1 cellular context compared by ENCODE assay signal in the genomic region with DNA sequence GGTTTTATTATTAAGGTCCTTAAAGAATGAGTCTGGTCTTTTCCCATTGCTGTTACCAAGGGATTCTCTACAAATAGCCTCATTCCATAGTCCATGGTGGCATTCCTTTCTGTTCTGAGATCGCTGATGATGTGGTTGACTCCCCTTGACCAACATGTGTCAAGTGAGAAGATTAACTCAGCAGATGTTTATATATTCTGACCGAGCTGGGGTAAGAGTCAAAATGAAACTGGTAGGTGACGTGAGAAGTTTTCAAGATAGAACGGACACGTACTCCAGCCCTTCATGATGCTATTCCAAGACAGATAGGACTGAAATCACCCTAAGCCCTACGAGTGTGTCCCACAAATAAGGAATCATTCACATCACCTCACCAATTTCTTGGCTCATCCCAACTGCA.
TF ChIP-seq lines count a peak whose summit lies in the region.

No MANE protein-coding gene starts in this region.

TF ChIP-seq in GM12878, 131 proteins besides CTCF, POLR2A, EP300 and RAD21 (continued from another document and continues in another):
- TF ChIP-seq TAF1 (IDR thresholded peaks at IDR 0.05; ENCODE audit: borderline replicate concordance, low read depth, low read length) (no peak), STAT1 (conservative IDR thresholded peaks at IDR 0.05) (no peak), MYB (IDR thresholded peaks at IDR 0.05; ENCODE audit: borderline replicate concordance, low read depth, low read length) (no peak), CEBPB (IDR thresholded peaks at IDR 0.05; ENCODE audit: borderline replicate concordance in 1 of 2, low read depth in 2 of 2, low read length in 2 of 2) (no peak), HDAC6 (IDR thresholded peaks at IDR 0.05; ENCODE audit: unreplicated experiment) (no peak), DPF2 (IDR thresholded peaks at IDR 0.05) (peak; percentile 64), CBX3 (IDR thresholded peaks at IDR 0.05; ENCODE audit: borderline replicate concordance, low read depth) (no peak), NFXL1 (IDR thresholded peaks at IDR 0.05; ENCODE audit: borderline replicate concordance) (no peak), JUNB (IDR thresholded peaks at IDR 0.05) (peak; percentile 96), EED (IDR thresholded peaks at IDR 0.05; ENCODE audit: low read depth) (peak; percentile 94), BACH1 (IDR thresholded peaks at IDR 0.05; ENCODE audit: borderline replicate concordance) (no peak), ZNF384 (IDR thresholded peaks at IDR 0.05; ENCODE audit: borderline replicate concordance, low read depth, low read length) (no peak), POU2F2 (IDR thresholded peaks at IDR 0.05; ENCODE audit: borderline replicate concordance, low read depth, low read length) (no peak), MTA2 (IDR thresholded peaks at IDR 0.05; ENCODE audit: low read depth) (peak; percentile 67; the same call in 1 of the 2 replicates), CBX5 (IDR thresholded peaks at IDR 0.05; ENCODE audit: low read depth) (no peak), TCF12 (IDR thresholded peaks at IDR 0.05; ENCODE audit: low read depth, low read length) (0 out of 2 replicates have a peak, but pooled peaks have one; percentile 38), JUND (IDR thresholded peaks at IDR 0.05; ENCODE audit: low read depth, low read length) (0 out of 2 replicates have a peak, but pooled peaks have one; percentile 55), LARP7 (IDR thresholded peaks at IDR 0.05) (no peak), EGR1 (IDR thresholded peaks at IDR 0.05; ENCODE audit: borderline replicate concordance in 1 of 2, low read depth in 2 of 2, low read length in 2 of 2) (no peak), HCFC1 (IDR thresholded peaks at IDR 0.05; ENCODE audit: low read length) (no peak), EZH2 (IDR thresholded peaks at IDR 0.05; ENCODE audit: borderline replicate concordance, control insufficient read depth, low read depth, low read length) (no peak), NFIC (IDR thresholded peaks at IDR 0.05; ENCODE audit: low read depth, low read length) (peak; percentile 89; the same call in 1 of the 2 replicates), IRF4 (IDR thresholded peaks at IDR 0.05; ENCODE audit: low read depth, low read length) (peak; percentile 92; the same call in 1 of the 2 replicates), SIN3A (IDR thresholded peaks at IDR 0.05; ENCODE audit: low read depth, low read length) (no peak), ZSCAN29 (IDR thresholded peaks at IDR 0.05) (no peak), NBN (IDR thresholded peaks at IDR 0.05) (no peak), ZNF207 (IDR thresholded peaks at IDR 0.05; ENCODE audit: borderline replicate concordance) (no peak), KDM1A (IDR thresholded peaks at IDR 0.05; ENCODE audit: borderline replicate concordance) (no peak), ASH2L (IDR thresholded peaks at IDR 0.05; ENCODE audit: borderline replicate concordance, low read depth) (no peak), SUPT20H (IDR thresholded peaks at IDR 0.05; ENCODE audit: borderline replicate concordance, control insufficient read depth, low read depth, low read length) (no peak), BRCA1 (IDR thresholded peaks at IDR 0.05; ENCODE audit: low read depth, low read length) (no peak), YY1 (IDR thresholded peaks at IDR 0.05; ENCODE audit: low read depth, low read length) (no peak), NR2C2 (IDR thresholded peaks at IDR 0.05; ENCODE audit: borderline replicate concordance, control insufficient read depth, insufficient read length, low read depth) (no peak), HDAC2 (IDR thresholded peaks at IDR 0.05) (no peak), KAT2A (conservative IDR thresholded peaks at IDR 0.05; ENCODE audit: control insufficient read depth, low read depth, low read length) (no peak), NR2C1 (IDR thresholded peaks at IDR 0.05) (no peak), ZNF622 (IDR thresholded peaks at IDR 0.05) (no peak), WRNIP1 (IDR thresholded peaks at IDR 0.05; ENCODE audit: borderline replicate concordance, low read depth, low read length) (no peak), RUNX3 (IDR thresholded peaks at IDR 0.05; ENCODE audit: low read length) (peak; percentile 85), GATAD2B (conservative IDR thresholded peaks at IDR 0.05; ENCODE audit: low read depth) (no peak)
- TF ChIP-seq, protein P1, sequence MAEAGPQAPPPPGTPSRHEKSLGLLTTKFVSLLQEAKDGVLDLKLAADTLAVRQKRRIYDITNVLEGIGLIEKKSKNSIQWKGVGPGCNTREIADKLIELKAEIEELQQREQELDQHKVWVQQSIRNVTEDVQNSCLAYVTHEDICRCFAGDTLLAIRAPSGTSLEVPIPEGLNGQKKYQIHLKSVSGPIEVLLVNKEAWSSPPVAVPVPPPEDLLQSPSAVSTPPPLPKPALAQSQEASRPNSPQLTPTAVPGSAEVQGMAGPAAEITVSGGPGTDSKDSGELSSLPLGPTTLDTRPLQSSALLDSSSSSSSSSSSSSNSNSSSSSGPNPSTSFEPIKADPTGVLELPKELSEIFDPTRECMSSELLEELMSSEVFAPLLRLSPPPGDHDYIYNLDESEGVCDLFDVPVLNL (IDR thresholded peaks at IDR 0.05; ENCODE audit: low read depth, low read length): no peak
- TF ChIP-seq, protein P2, sequence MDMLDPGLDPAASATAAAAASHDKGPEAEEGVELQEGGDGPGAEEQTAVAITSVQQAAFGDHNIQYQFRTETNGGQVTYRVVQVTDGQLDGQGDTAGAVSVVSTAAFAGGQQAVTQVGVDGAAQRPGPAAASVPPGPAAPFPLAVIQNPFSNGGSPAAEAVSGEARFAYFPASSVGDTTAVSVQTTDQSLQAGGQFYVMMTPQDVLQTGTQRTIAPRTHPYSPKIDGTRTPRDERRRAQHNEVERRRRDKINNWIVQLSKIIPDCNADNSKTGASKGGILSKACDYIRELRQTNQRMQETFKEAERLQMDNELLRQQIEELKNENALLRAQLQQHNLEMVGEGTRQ (IDR thresholded peaks at IDR 0.05; ENCODE audit: borderline replicate concordance, low read depth, low read length): no peak
- TF ChIP-seq, protein P3, sequence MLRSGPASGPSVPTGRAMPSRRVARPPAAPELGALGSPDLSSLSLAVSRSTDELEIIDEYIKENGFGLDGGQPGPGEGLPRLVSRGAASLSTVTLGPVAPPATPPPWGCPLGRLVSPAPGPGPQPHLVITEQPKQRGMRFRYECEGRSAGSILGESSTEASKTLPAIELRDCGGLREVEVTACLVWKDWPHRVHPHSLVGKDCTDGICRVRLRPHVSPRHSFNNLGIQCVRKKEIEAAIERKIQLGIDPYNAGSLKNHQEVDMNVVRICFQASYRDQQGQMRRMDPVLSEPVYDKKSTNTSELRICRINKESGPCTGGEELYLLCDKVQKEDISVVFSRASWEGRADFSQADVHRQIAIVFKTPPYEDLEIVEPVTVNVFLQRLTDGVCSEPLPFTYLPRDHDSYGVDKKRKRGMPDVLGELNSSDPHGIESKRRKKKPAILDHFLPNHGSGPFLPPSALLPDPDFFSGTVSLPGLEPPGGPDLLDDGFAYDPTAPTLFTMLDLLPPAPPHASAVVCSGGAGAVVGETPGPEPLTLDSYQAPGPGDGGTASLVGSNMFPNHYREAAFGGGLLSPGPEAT (IDR thresholded peaks at IDR 0.05; ENCODE audit: low read depth): peak; percentile 66
- TF ChIP-seq, protein P4, sequence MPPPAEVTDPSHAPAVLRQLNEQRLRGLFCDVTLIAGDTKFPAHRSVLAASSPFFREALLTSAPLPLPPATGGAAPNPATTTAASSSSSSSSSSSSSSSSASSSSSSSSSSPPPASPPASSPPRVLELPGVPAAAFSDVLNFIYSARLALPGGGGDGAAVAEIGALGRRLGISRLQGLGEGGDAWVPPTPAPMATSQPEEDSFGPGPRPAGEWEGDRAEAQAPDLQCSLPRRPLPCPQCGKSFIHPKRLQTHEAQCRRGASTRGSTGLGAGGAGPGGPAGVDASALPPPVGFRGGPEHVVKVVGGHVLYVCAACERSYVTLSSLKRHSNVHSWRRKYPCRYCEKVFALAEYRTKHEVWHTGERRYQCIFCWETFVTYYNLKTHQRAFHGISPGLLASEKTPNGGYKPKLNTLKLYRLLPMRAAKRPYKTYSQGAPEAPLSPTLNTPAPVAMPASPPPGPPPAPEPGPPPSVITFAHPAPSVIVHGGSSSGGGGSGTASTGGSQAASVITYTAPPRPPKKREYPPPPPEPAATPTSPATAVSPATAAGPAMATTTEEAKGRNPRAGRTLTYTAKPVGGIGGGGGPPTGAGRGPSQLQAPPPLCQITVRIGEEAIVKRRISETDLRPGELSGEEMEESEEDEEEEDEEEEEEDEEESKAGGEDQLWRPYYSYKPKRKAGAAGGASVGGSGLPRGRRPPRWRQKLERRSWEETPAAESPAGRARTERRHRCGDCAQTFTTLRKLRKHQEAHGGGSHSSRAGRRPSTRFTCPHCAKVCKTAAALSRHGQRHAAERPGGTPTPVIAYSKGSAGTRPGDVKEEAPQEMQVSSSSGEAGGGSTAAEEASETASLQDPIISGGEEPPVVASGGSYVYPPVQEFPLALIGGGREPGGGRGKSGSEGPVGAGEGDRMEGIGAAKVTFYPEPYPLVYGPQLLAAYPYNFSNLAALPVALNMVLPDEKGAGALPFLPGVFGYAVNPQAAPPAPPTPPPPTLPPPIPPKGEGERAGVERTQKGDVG (CRISPR knock-in tag; IDR thresholded peaks at IDR 0.05): no peak
- TF ChIP-seq, protein P5, sequence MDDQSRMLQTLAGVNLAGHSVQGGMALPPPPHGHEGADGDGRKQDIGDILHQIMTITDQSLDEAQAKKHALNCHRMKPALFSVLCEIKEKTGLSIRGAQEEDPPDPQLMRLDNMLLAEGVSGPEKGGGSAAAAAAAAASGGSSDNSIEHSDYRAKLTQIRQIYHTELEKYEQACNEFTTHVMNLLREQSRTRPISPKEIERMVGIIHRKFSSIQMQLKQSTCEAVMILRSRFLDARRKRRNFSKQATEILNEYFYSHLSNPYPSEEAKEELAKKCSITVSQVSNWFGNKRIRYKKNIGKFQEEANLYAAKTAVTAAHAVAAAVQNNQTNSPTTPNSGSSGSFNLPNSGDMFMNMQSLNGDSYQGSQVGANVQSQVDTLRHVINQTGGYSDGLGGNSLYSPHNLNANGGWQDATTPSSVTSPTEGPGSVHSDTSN (IDR thresholded peaks at IDR 0.05; ENCODE audit: insufficient replicate concordance, low read depth, low read length): no peak
- TF ChIP-seq, protein P6, sequence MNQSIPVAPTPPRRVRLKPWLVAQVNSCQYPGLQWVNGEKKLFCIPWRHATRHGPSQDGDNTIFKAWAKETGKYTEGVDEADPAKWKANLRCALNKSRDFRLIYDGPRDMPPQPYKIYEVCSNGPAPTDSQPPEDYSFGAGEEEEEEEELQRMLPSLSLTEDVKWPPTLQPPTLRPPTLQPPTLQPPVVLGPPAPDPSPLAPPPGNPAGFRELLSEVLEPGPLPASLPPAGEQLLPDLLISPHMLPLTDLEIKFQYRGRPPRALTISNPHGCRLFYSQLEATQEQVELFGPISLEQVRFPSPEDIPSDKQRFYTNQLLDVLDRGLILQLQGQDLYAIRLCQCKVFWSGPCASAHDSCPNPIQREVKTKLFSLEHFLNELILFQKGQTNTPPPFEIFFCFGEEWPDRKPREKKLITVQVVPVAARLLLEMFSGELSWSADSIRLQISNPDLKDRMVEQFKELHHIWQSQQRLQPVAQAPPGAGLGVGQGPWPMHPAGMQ (IDR thresholded peaks at IDR 0.05; ENCODE audit: borderline replicate concordance): no peak
- TF ChIP-seq, protein P7, sequence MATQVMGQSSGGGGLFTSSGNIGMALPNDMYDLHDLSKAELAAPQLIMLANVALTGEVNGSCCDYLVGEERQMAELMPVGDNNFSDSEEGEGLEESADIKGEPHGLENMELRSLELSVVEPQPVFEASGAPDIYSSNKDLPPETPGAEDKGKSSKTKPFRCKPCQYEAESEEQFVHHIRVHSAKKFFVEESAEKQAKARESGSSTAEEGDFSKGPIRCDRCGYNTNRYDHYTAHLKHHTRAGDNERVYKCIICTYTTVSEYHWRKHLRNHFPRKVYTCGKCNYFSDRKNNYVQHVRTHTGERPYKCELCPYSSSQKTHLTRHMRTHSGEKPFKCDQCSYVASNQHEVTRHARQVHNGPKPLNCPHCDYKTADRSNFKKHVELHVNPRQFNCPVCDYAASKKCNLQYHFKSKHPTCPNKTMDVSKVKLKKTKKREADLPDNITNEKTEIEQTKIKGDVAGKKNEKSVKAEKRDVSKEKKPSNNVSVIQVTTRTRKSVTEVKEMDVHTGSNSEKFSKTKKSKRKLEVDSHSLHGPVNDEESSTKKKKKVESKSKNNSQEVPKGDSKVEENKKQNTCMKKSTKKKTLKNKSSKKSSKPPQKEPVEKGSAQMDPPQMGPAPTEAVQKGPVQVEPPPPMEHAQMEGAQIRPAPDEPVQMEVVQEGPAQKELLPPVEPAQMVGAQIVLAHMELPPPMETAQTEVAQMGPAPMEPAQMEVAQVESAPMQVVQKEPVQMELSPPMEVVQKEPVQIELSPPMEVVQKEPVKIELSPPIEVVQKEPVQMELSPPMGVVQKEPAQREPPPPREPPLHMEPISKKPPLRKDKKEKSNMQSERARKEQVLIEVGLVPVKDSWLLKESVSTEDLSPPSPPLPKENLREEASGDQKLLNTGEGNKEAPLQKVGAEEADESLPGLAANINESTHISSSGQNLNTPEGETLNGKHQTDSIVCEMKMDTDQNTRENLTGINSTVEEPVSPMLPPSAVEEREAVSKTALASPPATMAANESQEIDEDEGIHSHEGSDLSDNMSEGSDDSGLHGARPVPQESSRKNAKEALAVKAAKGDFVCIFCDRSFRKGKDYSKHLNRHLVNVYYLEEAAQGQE (IDR thresholded peaks at IDR 0.05; ENCODE audit: low read depth, low read length): no peak
- TF ChIP-seq, protein P8, sequence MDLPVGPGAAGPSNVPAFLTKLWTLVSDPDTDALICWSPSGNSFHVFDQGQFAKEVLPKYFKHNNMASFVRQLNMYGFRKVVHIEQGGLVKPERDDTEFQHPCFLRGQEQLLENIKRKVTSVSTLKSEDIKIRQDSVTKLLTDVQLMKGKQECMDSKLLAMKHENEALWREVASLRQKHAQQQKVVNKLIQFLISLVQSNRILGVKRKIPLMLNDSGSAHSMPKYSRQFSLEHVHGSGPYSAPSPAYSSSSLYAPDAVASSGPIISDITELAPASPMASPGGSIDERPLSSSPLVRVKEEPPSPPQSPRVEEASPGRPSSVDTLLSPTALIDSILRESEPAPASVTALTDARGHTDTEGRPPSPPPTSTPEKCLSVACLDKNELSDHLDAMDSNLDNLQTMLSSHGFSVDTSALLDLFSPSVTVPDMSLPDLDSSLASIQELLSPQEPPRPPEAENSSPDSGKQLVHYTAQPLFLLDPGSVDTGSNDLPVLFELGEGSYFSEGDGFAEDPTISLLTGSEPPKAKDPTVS (IDR thresholded peaks at IDR 0.05; ENCODE audit: low read depth, low read length): no peak
- TF ChIP-seq, protein P9, sequence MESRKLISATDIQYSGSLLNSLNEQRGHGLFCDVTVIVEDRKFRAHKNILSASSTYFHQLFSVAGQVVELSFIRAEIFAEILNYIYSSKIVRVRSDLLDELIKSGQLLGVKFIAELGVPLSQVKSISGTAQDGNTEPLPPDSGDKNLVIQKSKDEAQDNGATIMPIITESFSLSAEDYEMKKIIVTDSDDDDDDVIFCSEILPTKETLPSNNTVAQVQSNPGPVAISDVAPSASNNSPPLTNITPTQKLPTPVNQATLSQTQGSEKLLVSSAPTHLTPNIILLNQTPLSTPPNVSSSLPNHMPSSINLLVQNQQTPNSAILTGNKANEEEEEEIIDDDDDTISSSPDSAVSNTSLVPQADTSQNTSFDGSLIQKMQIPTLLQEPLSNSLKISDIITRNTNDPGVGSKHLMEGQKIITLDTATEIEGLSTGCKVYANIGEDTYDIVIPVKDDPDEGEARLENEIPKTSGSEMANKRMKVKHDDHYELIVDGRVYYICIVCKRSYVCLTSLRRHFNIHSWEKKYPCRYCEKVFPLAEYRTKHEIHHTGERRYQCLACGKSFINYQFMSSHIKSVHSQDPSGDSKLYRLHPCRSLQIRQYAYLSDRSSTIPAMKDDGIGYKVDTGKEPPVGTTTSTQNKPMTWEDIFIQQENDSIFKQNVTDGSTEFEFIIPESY (IDR thresholded peaks at IDR 0.05): no peak
